ENCODE assay signal across 8 cellular contexts in the genomic region with DNA sequence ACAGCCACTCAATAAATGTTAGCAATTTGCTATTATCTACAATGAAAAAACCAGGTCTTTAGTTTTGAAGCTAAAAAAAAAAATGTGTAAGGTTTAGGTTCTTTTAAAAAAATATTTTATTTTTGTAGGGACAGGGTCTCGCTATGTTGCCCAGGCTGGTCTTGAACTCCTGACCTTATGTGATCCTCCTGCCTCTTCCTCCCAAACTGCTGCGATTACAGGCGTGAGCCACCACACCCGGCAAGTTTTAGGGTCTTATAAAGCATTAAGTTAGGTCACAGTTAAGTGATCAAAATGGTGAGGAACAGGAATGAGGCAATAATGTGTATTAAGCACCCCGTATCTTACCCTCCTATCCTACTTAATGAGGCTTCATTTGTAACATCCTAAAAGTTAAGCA. TPM values are rescaled to one million over a fixed set of nuclear protein-coding genes. Genes with fewer than 3 reads are reported as not detected.
DNase-seq lines count a peak whose midpoint lies in the region; ATAC-seq and TF ChIP-seq lines count a peak whose summit lies in the region.

No MANE protein-coding gene starts in this region.

- H3K36me3 ChIP-seq in liver (ENCODE audit: control insufficient read depth in 4 of 4, insufficient read depth in 3 of 4, low read depth in 1 of 4, low read length in 3 of 4) (no peaks in the 10 kb centered on the region), upper lobe of right lung (peaks cover 5% of the 10 kb centered on the region)

- H3K9ac ChIP-seq in liver (ENCODE audit: low read depth in 1 of 2, low read length in 2 of 2): peak overlapping the region; percentile 61 to 97

- H3K27ac Mint-ChIP-seq in activated naive CD4-positive, alpha-beta T cell treated with anti-CD3 and anti-CD28 coated beads, Interleukin-2, amount 50 U/mL, for 72 hours: peak overlapping the region; percentile 95 to 97

- H3K9me3 ChIP-seq in liver (ENCODE audit: control insufficient read depth in 4 of 4, low read length in 3 of 4) (peaks cover 0 to 8% (median 4%) of the 10 kb centered on the region in 4 donors), upper lobe of right lung (no peaks in the 10 kb centered on the region)

- H3K4me1 ChIP-seq in liver (ENCODE audit: control insufficient read depth in 4 of 4, insufficient read depth in 4 of 4, low read length in 3 of 4) (peaks cover 2 to 18% (median 16%) of the 10 kb centered on the region in 4 donors), upper lobe of right lung (peaks cover 12% of the 10 kb centered on the region)

- peaks cover 13 to 16% of the 10 kb centered on the region in 2 donors for H3K9me3 Mint-ChIP-seq in activated naive CD4-positive, alpha-beta T cell treated with anti-CD3 and anti-CD28 coated beads, Interleukin-2, amount 50 U/mL, for 72 hours

- DNase-seq in activated naive CD4-positive, alpha-beta T cell treated with anti-CD3 and anti-CD28 coated beads, Interleukin-2, amount 50 U/mL, for 72 hours (ENCODE audit: low spot score in 2 of 2): no peak
- DNase-seq in upper lobe of right lung: no peak
- DNase-seq in stimulated activated CD8-positive, alpha-beta memory T cell treated with anti-CD3 and anti-CD28 coated beads, Interleukin-4, amount 100 ng/mL, for 48 hours: no peak
- no peak for DNase-seq in globus pallidus (ENCODE audit: low spot score)
- DNase-seq in GM10266 (ENCODE audit: extremely low spot score): no peak

- peak overlapping the region; percentile 85 to 95 (median 91) for H3K4me3 ChIP-seq in liver (ENCODE audit: low read depth in 1 of 3, low read length in 3 of 3)
- H3K4me3 ChIP-seq in upper lobe of right lung: peak overlapping the region; percentile 65

- ATAC-seq in GM18519 (IDR thresholded peaks at IDR 0.05; ENCODE audit: low FRiP score, unreplicated experiment): peak; percentile 4
- ATAC-seq in HG02943 (IDR thresholded peaks at IDR 0.05; ENCODE audit: low read depth, unreplicated experiment): peak; percentile 6
- peak; percentile 6 to 12 for ATAC-seq in activated naive CD4-positive, alpha-beta T cell treated with anti-CD3 and anti-CD28 coated beads, Interleukin-2, amount 50 U/mL, for 72 hours
- ATAC-seq in upper lobe of right lung: no peak

- H3K27me3 ChIP-seq in liver (ENCODE audit: control insufficient read depth in 4 of 4, insufficient read depth in 4 of 4, low read length in 3 of 4): no peaks in the 10 kb centered on the region
- no peaks in the 10 kb centered on the region for H3K27me3 ChIP-seq in upper lobe of right lung

- TF ChIP-seq RAD21 in liver (IDR thresholded peaks at IDR 0.05): no peak

- 50% methylated on average over 5 of the region's 5 CpGs for WGBS in liver

- peaks cover 20 to 22% of the 10 kb centered on the region in 2 donors for H3K36me3 Mint-ChIP-seq in activated naive CD4-positive, alpha-beta T cell treated with anti-CD3 and anti-CD28 coated beads, Interleukin-2, amount 50 U/mL, for 72 hours

- TF ChIP-seq CTCF in liver (IDR thresholded peaks at IDR 0.05; ENCODE audit: low read depth, low read length, missing input control) (no peak), upper lobe of right lung (IDR thresholded peaks at IDR 0.05) (no peak), GM10266 (IDR thresholded peaks at IDR 0.05; ENCODE audit: control insufficient read depth, insufficient read depth, low read depth, missing control alignments) (no peak)

- intact Hi-C loops in upper lobe of right lung (cut with DNase I): no loop called here

- peak overlapping the region; percentile 82 to 86 for H3K27ac ChIP-seq in liver (ENCODE audit: low read depth in 1 of 2, low read length in 2 of 2)
- peak overlapping the region; percentile 84 for H3K27ac ChIP-seq in upper lobe of right lung

TF ChIP-seq in liver, 16 proteins besides CTCF, POLR2A, EP300 and RAD21:
- no peak for TF ChIP-seq FOXA2 (IDR thresholded peaks at IDR 0.05)
- TF ChIP-seq FOXA1 (IDR thresholded peaks at IDR 0.05): no peak
- TF ChIP-seq GABPA (IDR thresholded peaks at IDR 0.05 in 1 of 2, conservative IDR thresholded peaks at IDR 0.05 in 1 of 2): no peak
- TF ChIP-seq NR2F2 (IDR thresholded peaks at IDR 0.05): no peak
- TF ChIP-seq, protein P1, sequence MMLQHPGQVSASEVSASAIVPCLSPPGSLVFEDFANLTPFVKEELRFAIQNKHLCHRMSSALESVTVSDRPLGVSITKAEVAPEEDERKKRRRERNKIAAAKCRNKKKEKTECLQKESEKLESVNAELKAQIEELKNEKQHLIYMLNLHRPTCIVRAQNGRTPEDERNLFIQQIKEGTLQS (IDR thresholded peaks at IDR 0.05): no peak
- no peak for TF ChIP-seq EGR1 (IDR thresholded peaks at IDR 0.05; ENCODE audit: low read depth in 2 of 2)
- no peak for TF ChIP-seq YY1 (IDR thresholded peaks at IDR 0.05)
- TF ChIP-seq RXRA (IDR thresholded peaks at IDR 0.05): no peak
- no peak for TF ChIP-seq JUND (IDR thresholded peaks at IDR 0.05)
TF ChIP-seq in liver: peak in this region for 0.

RNA-seq across cellular contexts. Expression of a gene that starts 0.8 kb away (rescaled TPM):
- 10 to 100 TPM; 15.3 to 38.2 TPM for total RNA-seq in activated naive CD4-positive, alpha-beta T cell treated with anti-CD3 and anti-CD28 coated beads, Interleukin-2, amount 50 U/mL, for 72 hours
- total RNA-seq in liver: 10 to 100 TPM; 21.1 to 56.2 TPM
- polyA plus RNA-seq in liver: 100 to 1,000 TPM in 1 of 2 donors, 10 to 100 TPM in 1; 49.1 to 325 TPM
- 29.5 TPM for total RNA-seq in upper lobe of right lung
